8 cellular contexts compared by ENCODE assay signal in the genomic region with DNA sequence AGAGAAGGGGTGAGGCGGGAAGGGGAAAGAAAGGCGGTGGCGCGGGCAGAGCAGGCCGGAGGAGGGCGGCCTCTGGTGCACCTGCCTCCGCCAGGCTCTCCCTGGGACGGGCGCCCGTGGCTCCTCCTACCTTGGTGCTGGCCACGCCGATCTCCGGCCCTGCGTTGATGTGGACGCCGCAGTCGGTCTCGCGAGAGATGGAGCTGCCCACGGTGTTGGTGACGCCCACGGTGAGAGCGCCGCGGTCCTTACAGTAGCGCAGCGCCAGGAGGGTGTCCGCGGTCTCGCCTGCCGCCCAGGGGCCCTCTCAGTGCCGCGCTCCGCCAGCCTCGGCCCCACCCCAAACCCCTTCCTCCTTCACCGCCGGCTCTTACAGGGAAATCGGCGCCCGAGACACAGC. TPM values are rescaled to one million over a fixed set of nuclear protein-coding genes. Genes with fewer than 3 reads are reported as not detected.
DNase-seq lines count a peak whose midpoint lies in the region; ATAC-seq and TF ChIP-seq lines count a peak whose summit lies in the region.

No MANE protein-coding gene starts in this region.

- ATAC-seq in Right ventricle myocardium superior (ENCODE audit: poor library complexity), result peak; percentile 87

- peak; percentile 88 for DNase-seq in activated CD4-positive, alpha-beta T cell treated with anti-CD3 and anti-CD28 coated beads for 48 hours
- peak; percentile 79 for DNase-seq in Right ventricle myocardium superior
- DNase-seq in stimulated activated CD4-positive, alpha-beta T cell treated with anti-CD3 and anti-CD28 coated beads, Interleukin-15, amount 100 ng/mL, for 24 hours, result peak; percentile 87
- no peak for DNase-seq in transverse colon
- no peak for DNase-seq in NAMALWA (ENCODE audit: low spot score)
- no peak for DNase-seq in SHP77 (lab: John Stamatoyannopoulos, UW)

- H3K27ac ChIP-seq in transverse colon, result peak overlapping the region in 1 of 4 donors; percentile 55

- TF ChIP-seq POLR2A in transverse colon (IDR thresholded peaks at IDR 0.05), result no peak

- H3K9me3 Mint-ChIP-seq in IgD-negative memory B cell, result no peaks in the 10 kb centered on the region

- intact Hi-C loops in Right ventricle myocardium superior (cut with DNase I) (no loop called here), transverse colon (cut with DNase I; ENCODE audit: low total_unique reads) (no loop called here)

- H3K36me3 Mint-ChIP-seq in IgD-negative memory B cell, result no peaks in the 10 kb centered on the region

- peak overlapping the region in 1 of 4 donors; percentile 29 for H3K4me3 ChIP-seq in transverse colon

- no peaks in the 10 kb centered on the region for H3K9me3 ChIP-seq in ES-I3 (ENCODE audit: control insufficient read depth, insufficient read depth, low read length)
- H3K9me3 ChIP-seq in transverse colon, result no peaks in the 10 kb centered on the region

- H3K27me3 ChIP-seq in transverse colon, result no peaks in the 10 kb centered on the region

- 90 to 93% methylated on average over 26 to 39 of the region's 40 CpGs for WGBS in transverse colon (ENCODE audit: low coverage in 1 of 2), 2 donors

- H3K4me1 Mint-ChIP-seq in IgD-negative memory B cell, result peaks cover 0 to 3% (median 2%) of the 10 kb centered on the region in 3 donors

- no peak for TF ChIP-seq CTCF in transverse colon (IDR thresholded peaks at IDR 0.05)

- peak overlapping the region in 3 of 4 donors; percentile 20 to 85 (median 78) for H3K4me3 Mint-ChIP-seq in IgD-negative memory B cell

- no peak for TF ChIP-seq EP300 in transverse colon (IDR thresholded peaks at IDR 0.05; ENCODE audit: low read depth)

- peak overlapping the region; percentile 37; the same call in 1 of the 2 replicates for H3K9ac ChIP-seq in ES-I3 (ENCODE audit: low read depth, low read length)

- H3K4me1 ChIP-seq in ES-I3 (ENCODE audit: insufficient read depth, low read length) (peaks cover 7% of the 10 kb centered on the region; the same call in 1 of the 2 replicates), transverse colon (no peaks in the 10 kb centered on the region)

- peaks cover 3% of the 10 kb centered on the region for H3K27me3 Mint-ChIP-seq in IgD-negative memory B cell

- peak overlapping the region in 1 of 3 donors; percentile 63 for H3K27ac Mint-ChIP-seq in IgD-negative memory B cell

- H3K36me3 ChIP-seq in ES-I3 (ENCODE audit: insufficient read depth, low read length) (peaks cover 13% of the 10 kb centered on the region; the same call in 1 of the 2 replicates), transverse colon (no peaks in the 10 kb centered on the region)

- in situ Hi-C loops in transverse colon (cut with MboI; ENCODE audit: low pct_ligation_motif_present in 1 of 4, low pct_unique_long_range_greater_than_20kb in 1 of 4, low sequenced_read_pairs in 3 of 4), result no loop called here

RNA-seq across cellular contexts. Expression of gene MAPK9, which starts 21.8 kb away (rescaled TPM):
- 19.4 TPM for polyA plus RNA-seq in IgD-negative memory B cell
- total RNA-seq in Right ventricle myocardium superior (42.4 TPM), transverse colon (10 to 100 TPM; 25.5 to 42.3 (median 36.5) TPM)

RNA-seq across cellular contexts. Expression of gene GFPT2, which starts 39.5 kb away (rescaled TPM):
- polyA plus RNA-seq in IgD-negative memory B cell, result 0.19 TPM
- 13.3 TPM for total RNA-seq in Right ventricle myocardium superior
- total RNA-seq in transverse colon, result 10 to 100 TPM in 2 of 4 donors, 1 to 10 TPM in 2; 5.9 to 47.4 (median 11.2) TPM

Comparison
In these comparisons a context has a peak if more than half of its experiments do, and no peak if none do; other contexts are left out.
1. DNase-seq: peak in activated CD4-positive, alpha-beta T cell treated with anti-CD3 and anti-CD28 coated beads for 48 hours (single experiment), Right ventricle myocardium superior (single experiment) and stimulated activated CD4-positive, alpha-beta T cell treated with anti-CD3 and anti-CD28 coated beads, Interleukin-15, amount 100 ng/mL, for 24 hours (single experiment); none in transverse colon (single experiment), NAMALWA (single experiment) and SHP77 (0 of 2).